In the genomic region with DNA sequence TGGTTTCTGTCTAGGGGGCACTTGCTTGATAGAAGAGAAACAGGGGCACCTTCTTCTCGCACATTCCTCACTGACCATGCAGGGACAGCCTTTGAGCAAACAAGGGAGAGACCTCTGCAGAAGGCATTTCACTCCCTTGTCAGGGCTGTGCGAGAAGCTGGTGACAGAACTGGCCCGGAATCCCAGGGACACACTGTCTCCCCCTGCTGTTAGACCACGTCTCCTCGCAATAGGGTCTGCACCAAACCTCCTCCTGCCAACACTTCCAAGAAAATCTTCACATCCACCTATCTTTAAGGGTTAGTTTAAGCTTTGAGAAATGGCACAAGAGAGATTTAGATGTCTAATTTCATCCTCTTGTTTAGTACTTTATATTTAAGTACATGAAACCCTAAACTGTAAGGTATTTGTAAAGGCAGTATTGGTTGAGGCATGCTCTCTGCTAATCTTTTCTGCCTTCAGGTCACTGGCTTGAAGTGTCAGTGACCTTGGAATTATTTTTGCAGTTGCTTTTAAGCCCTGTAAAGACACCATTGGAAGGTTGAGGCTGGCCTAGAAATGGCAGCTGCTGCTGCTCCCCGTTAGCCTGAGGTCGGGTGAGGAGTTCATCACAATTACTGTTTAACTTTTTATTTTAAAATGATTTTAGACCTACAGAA, we compare ENCODE assay signal across 8 cellular contexts. TPM values are rescaled to one million over a fixed set of nuclear protein-coding genes. Genes with fewer than 3 reads are reported as not detected.
DNase-seq lines count a peak whose midpoint lies in the region; ATAC-seq lines count a peak whose summit lies in the region.

No MANE protein-coding gene starts in this region.

- DNase-seq in NCI-H524 (lab: John Stamatoyannopoulos, UW), result peak; percentile 1 to 32
- DNase-seq in NCI-H524 treated with DMSO at 0.1 percent for 48 hours (lab: John Stamatoyannopoulos, UW), result no peak
- DNase-seq in M059J (ENCODE audit: low read depth), result peak; percentile 42
- DNase-seq in activated T-cell treated with anti-CD3 and anti-CD28 coated beads for 4 hours, result peak; percentile 8
- peak in 1 of 3 donors; percentile 44 for DNase-seq in right cardiac atrium
- peak; percentile 33 to 42 for DNase-seq in stimulated activated CD4-positive, alpha-beta T cell treated with anti-CD3 and anti-CD28 coated beads, Interleukin-2, amount 100 ng/mL, for 24 hours

- no peaks in the 10 kb centered on the region for H3K27me3 ChIP-seq in right cardiac atrium (ENCODE audit: control insufficient read depth, insufficient read depth)

- H3K4me3 ChIP-seq in right cardiac atrium (ENCODE audit: low read length), result no peak overlapping the region

- ATAC-seq in right cardiac atrium, result peak; percentile 53 to 59
- no peak for ATAC-seq in HG03460 (IDR thresholded peaks at IDR 0.05; ENCODE audit: unreplicated experiment)
- ATAC-seq in GM18517 (IDR thresholded peaks at IDR 0.05; ENCODE audit: unreplicated experiment), result no peak

- H3K27ac ChIP-seq in right cardiac atrium (ENCODE audit: low read length), result peak overlapping the region; percentile 89

- 36% methylated on average over 7 of the region's 7 CpGs for WGBS in right cardiac atrium

- no peaks in the 10 kb centered on the region for H3K9me3 ChIP-seq in right cardiac atrium (ENCODE audit: control insufficient read depth, low read length)

- intact Hi-C loops in right cardiac atrium (cut with DNase I), result loop anchor here in 1 of 4 donors (5.0 kb wide), 1 partner anchor 69 kb away; no protein-coding TSS in a partner anchor

- peaks cover 3% of the 10 kb centered on the region for H3K4me1 ChIP-seq in right cardiac atrium (ENCODE audit: control insufficient read depth, insufficient read depth, low read length)

RNA-seq across cellular contexts. Expression of a gene that starts 37.0 kb away (rescaled TPM):
- 0.02 and 1.8 TPM in 2 replicates for total RNA-seq in M059J (2014; rRNA removed; shearing (Covaris generic))
- total RNA-seq in right cardiac atrium, result 10 to 100 TPM; 51.5 to 92.0 (median 74.2) TPM
- 34.3 TPM for polyA plus RNA-seq in right cardiac atrium

Comparison
In these comparisons a context has a peak if more than half of its experiments do, and no peak if none do; other contexts are left out.
1. ATAC-seq: peak in right cardiac atrium (2 of 2); none in HG03460 (single experiment) and GM18517 (single experiment).
2. RNA of a gene that starts 37.0 kb away (total RNA-seq): 51.5 to 92.0 TPM in right cardiac atrium; 0.02 to 1.8 TPM in M059J; every median in the first group is over 10 times any median in the second.